In the genomic region with DNA sequence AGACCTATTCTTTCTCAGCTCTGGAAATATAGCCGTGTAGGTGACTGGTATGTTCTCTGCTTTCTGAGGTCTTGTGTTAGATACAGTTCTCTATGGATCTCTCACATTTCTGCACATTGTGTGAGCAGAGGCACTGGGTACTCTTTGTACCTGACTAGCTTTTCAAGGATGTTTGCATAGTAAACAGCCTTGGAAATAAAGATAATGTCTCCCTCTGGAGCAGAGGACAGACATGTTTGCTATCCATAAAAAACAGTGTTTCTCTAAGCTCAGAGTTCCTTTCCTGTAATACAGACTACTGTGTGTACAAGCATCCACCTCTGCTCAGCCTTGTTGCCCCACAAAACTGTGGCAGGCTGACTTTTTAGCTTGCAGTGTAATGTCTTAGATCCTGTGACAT, we compare ENCODE assay signal across 29 cellular contexts.
"Had no signal": no experiment of that assay in that cellular context is flagged by ENCODE, and none has a peak within 500 bp of the region (broad histone marks: within the 10 kb centered on the region; RNA-seq: fewer than 3 reads in every experiment).

No MANE protein-coding gene starts in this region.

- DNase-seq: activated CD4-positive, alpha-beta memory T cell treated with anti-CD3 and anti-CD28 coated beads for 36 hours; activated CD4-positive, alpha-beta T cell treated with anti-CD3 and anti-CD28 coated beads, Interleukin-2, amount 10 ng/mL, durations not matched to agents 24 days and 14 days; activated CD4-positive, CD25-positive, alpha-beta regulatory T cell treated with anti-CD3 and anti-CD28 coated beads, Interleukin-2, amount 50 U/mL, for 72 hours; activated CD8-positive, alpha-beta memory T cell treated with anti-CD3 and anti-CD28 coated beads, Interleukin-2, amount 50 U/mL, for 4 hours; activated gamma-delta T cell; activated naive CD4-positive, alpha-beta T cell treated with anti-CD3 and anti-CD28 coated beads, Interleukin-2, amount 50 U/mL, for 16 hours; activated T-cell treated with anti-CD3 and anti-CD28 coated beads, Interleukin-2, amount 50 U/mL, for 1 hour; amniotic stem cell; caudate nucleus; endodermal cell; foreskin fibroblast; head of caudate nucleus; hypothalamus; lower lobe of right lung; mesenchymal stem cell; retina; stimulated activated CD4-positive, alpha-beta T cell treated with anti-CD3 and anti-CD28 coated beads, Interleukin-1b, Interleukin-23, amount 100 ng/mL, for 48 hours; stimulated activated CD4-positive, alpha-beta T cell treated with anti-CD3 and anti-CD28 coated beads, Interleukin-4, amount 100 ng/mL, for 4 hours; stimulated activated CD8-positive, alpha-beta memory T cell treated with anti-CD3 and anti-CD28 coated beads, Interleukin-4, amount 100 ng/mL, for 48 hours; stomach; thyroid gland; upper lobe of left lung had no signal

- ATAC-seq: esophagus mucosa; left lobe of liver; lower lobe of right lung; sciatic nerve; stimulated activated memory B cell treated with anti-CD40 and anti-IgM and Interleukin-4, amounts not matched to agents 10 μg/mL and 1 μg/mL and 100 μg/mL, for 72 hours had no signal

- H3K27ac ChIP-seq: lower lobe of right lung, neutrophil, skin epidermis, thyroid gland, upper lobe of left lung, vagina had no signal
